Comparison of ENCODE assay signal across 1 cellular context in the genomic region with DNA sequence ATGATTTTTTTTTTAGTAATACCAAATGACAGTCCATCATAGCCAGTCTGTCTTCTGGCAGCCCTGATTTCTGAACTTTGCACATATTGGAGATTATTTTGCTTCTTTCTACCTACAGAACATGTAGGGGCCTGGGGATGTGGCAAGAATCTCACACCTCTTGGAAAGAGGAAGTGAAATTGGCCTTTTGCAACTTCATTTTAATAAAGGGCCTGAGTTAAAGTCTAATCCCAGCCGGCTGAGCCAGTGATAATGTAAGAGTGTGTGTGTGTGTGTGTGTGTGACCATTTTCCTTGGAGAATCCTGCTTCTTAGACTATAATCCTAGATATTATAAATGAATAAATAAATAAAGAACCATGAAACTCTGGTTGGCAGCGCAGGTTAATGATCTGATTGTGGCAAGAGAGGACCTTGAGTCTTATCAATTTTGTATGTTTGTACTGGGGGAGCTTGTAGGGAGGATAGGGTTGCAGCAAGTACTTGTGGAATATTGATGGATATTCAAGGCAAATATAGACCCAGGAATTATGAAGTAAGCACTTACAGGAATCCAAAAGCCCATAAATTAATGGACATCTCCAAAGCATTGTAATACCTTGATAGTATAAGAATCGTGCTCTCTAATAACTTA.
TF ChIP-seq lines count a peak whose summit lies in the region.

No MANE protein-coding gene starts in this region.

TF ChIP-seq in K562, 482 proteins besides CTCF, POLR2A, EP300 and RAD21 (continued from another document):
- TF ChIP-seq RCOR1 (IDR thresholded peaks at IDR 0.05; ENCODE audit: borderline replicate concordance in 1 of 2, low read depth in 2 of 2, low read length in 2 of 2) = 0 out of 4 replicates have a peak, but pooled peaks of 1 of the 2 experiments have one; percentile 43
- peak; percentile 18; the same call in 1 of the 2 replicates for TF ChIP-seq ARID1B (IDR thresholded peaks at IDR 0.05)
- no peak for TF ChIP-seq KLF16 (IDR thresholded peaks at IDR 0.05)
- peak; percentile 97 for TF ChIP-seq SPI1 (IDR thresholded peaks at IDR 0.05; ENCODE audit: borderline replicate concordance, low read depth, low read length)
- TF ChIP-seq SMARCA4 (IDR thresholded peaks at IDR 0.05) = peak; percentile 17; the same call in 1 of the 2 replicates
- TF ChIP-seq, protein P1, sequence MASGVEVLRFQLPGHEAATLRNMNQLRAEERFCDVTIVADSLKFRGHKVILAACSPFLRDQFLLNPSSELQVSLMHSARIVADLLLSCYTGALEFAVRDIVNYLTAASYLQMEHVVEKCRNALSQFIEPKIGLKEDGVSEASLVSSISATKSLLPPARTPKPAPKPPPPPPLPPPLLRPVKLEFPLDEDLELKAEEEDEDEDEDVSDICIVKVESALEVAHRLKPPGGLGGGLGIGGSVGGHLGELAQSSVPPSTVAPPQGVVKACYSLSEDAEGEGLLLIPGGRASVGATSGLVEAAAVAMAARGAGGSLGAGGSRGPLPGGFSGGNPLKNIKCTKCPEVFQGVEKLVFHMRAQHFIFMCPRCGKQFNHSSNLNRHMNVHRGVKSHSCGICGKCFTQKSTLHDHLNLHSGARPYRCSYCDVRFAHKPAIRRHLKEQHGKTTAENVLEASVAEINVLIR (CRISPR knock-in tag; IDR thresholded peaks at IDR 0.05) = no peak
